In the genomic region with DNA sequence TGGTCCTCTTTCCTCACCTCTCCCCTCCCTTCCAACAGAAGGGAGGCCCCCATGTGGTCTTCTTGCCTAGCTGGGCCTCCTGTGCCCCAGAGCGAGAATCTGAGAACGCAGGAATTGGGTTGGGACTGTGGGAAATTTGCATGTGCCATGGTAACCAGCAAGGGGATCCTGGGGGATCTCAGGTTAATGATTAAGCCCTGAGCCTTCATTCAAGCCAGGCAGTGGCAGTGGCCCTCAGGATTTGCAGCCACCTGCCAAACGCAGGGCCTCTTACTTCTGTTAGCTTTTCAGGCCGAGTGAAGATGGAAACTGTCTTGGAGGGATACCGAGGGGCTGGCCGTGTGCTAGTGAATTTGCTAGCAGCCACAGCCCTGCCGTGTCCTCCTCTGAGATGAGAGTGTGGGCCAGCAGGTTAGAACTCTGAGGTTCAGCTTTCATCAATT, we compare ENCODE assay signal across 1 cellular context.
TF ChIP-seq lines count a peak whose summit lies in the region.

No MANE protein-coding gene starts in this region.

TF ChIP-seq in GM12878, 131 proteins besides CTCF, POLR2A, EP300 and RAD21 (continued from another document):
- TF ChIP-seq PRDM15 (CRISPR knock-in tag; IDR thresholded peaks at IDR 0.05) (no peak), CEBPB (IDR thresholded peaks at IDR 0.05; ENCODE audit: borderline replicate concordance in 1 of 2, low read depth in 2 of 2, low read length in 2 of 2) (no peak), MTA3 (IDR thresholded peaks at IDR 0.05; ENCODE audit: borderline replicate concordance, low read length) (0 out of 2 replicates have a peak, but pooled peaks have one; percentile 18), GATAD2B (conservative IDR thresholded peaks at IDR 0.05; ENCODE audit: low read depth) (0 out of 2 replicates have a peak, but pooled peaks have one; percentile 25), ZBED1 (IDR thresholded peaks at IDR 0.05; ENCODE audit: borderline replicate concordance) (no peak), SKIL (IDR thresholded peaks at IDR 0.05; ENCODE audit: low read depth, poor library complexity, severe bottlenecking) (no peak), ZSCAN29 (IDR thresholded peaks at IDR 0.05) (no peak), NR2C2 (IDR thresholded peaks at IDR 0.05; ENCODE audit: borderline replicate concordance, control insufficient read depth, insufficient read length, low read depth) (no peak), SMAD5 (IDR thresholded peaks at IDR 0.05; ENCODE audit: low read depth) (no peak), TBL1XR1 (IDR thresholded peaks at IDR 0.05; ENCODE audit: low read depth, low read length) (no peak), POLR2AphosphoS2 (IDR thresholded peaks at IDR 0.05; ENCODE audit: low read depth, low read length) (no peak), NKRF (conservative IDR thresholded peaks at IDR 0.05) (no peak)
TF ChIP-seq in GM12878: peak in this region for 13.
